In genomic region chr15:43800286-43801136, GRCh38 we compare ENCODE assay signal across 8 cellular contexts. TPM values are rescaled to one million over a fixed set of nuclear protein-coding genes. Genes with fewer than 3 reads are reported as not detected.
DNase-seq lines count a peak whose midpoint lies in the region; ATAC-seq and TF ChIP-seq lines count a peak whose summit lies in the region.

Gene HYPK (plus strand): TSS chr15:43800599. CDS start chr15:43800623, 24 bp downstream.

- peaks cover 52% of the 10 kb centered on the region for H3K4me1 Mint-ChIP-seq in activated CD4-positive, alpha-beta T cell treated with anti-CD3 and anti-CD28 coated beads, Interleukin-2, amount 10 ng/mL, durations not matched to agents 7 days and 5 days

- ATAC-seq in GM19035 (IDR thresholded peaks at IDR 0.05; ENCODE audit: unreplicated experiment) (peak; percentile 82), HG03354 (IDR thresholded peaks at IDR 0.05; ENCODE audit: poor library complexity, severe bottlenecking, unreplicated experiment) (peak; percentile 90), left lobe of liver (peak; percentile 93)

- POLR2A ChIA-PET in activated CD4-positive, alpha-beta T cell treated with anti-CD3 and anti-CD28 coated beads, Interleukin-2, amount 10 ng/mL, durations not matched to agents 7 days and 5 days (lab: Charles Lee) = interaction anchor here (1.0 to 1.9 kb wide), 3 partner anchors 24 to 28 kb away, joined by 3 to 5 read pairs (median 3); partner anchors contain the start of genes ELL3 and MFAP1

- H3K27me3 Mint-ChIP-seq in activated CD4-positive, alpha-beta T cell treated with anti-CD3 and anti-CD28 coated beads, Interleukin-2, amount 10 ng/mL, durations not matched to agents 7 days and 5 days = no peaks in the 10 kb centered on the region

- no peak for TF ChIP-seq CTCF in AG09319 (IDR thresholded peaks at IDR 0.05; ENCODE audit: low read depth, low read length)

- peak within 1 kb of the TSS; percentile 97 for H3K27ac Mint-ChIP-seq in activated CD4-positive, alpha-beta T cell treated with anti-CD3 and anti-CD28 coated beads, Interleukin-2, amount 10 ng/mL, durations not matched to agents 7 days and 5 days

- peak within 1 kb of the TSS; percentile 99 for H3K4me3 Mint-ChIP-seq in activated CD4-positive, alpha-beta T cell treated with anti-CD3 and anti-CD28 coated beads, Interleukin-2, amount 10 ng/mL, durations not matched to agents 7 days and 5 days

- DNase-seq in AG09319 (ENCODE audit: extremely low read depth, low read depth) = peak; percentile 72
- DNase-seq in NCI-H526 treated with DMSO at 0.1 percent for 48 hours (lab: John Stamatoyannopoulos, UW) = peak; percentile 75
- peak; percentile 94 for DNase-seq in activated CD4-positive, alpha-beta T cell treated with anti-CD3 and anti-CD28 coated beads, Interleukin-2, amount 10 ng/mL, durations not matched to agents 7 days and 5 days
- peak; percentile 83 for DNase-seq in dedifferentiated amniotic fluid mesenchymal stem cell (ENCODE audit: extremely low spot score)
- peak; percentile 95 for DNase-seq in left lobe of liver (ENCODE audit: low spot score)
- DNase-seq in stimulated activated CD4-positive, alpha-beta T cell treated with anti-CD3 and anti-CD28 coated beads, Interleukin-2, amount 100 ng/mL, for 4 hours (ENCODE audit: low read depth) = peak; percentile 89

- CTCF ChIA-PET in activated CD4-positive, alpha-beta T cell treated with anti-CD3 and anti-CD28 coated beads, Interleukin-2, amount 10 ng/mL, durations not matched to agents 7 days and 5 days (lab: Charles Lee) = interaction anchor here (0.9 to 1.1 kb wide), 5 partner anchors 9 to 30 kb away, joined by 3 to 6 read pairs (median 4); no protein-coding TSS in a partner anchor

- H3K36me3 Mint-ChIP-seq in activated CD4-positive, alpha-beta T cell treated with anti-CD3 and anti-CD28 coated beads, Interleukin-2, amount 10 ng/mL, durations not matched to agents 7 days and 5 days (ENCODE audit: low read depth) = peaks cover 67% of the 10 kb centered on the region

- H3K9me3 Mint-ChIP-seq in activated CD4-positive, alpha-beta T cell treated with anti-CD3 and anti-CD28 coated beads, Interleukin-2, amount 10 ng/mL, durations not matched to agents 7 days and 5 days = no peaks in the 10 kb centered on the region

RNA-seq across cellular contexts. Expression of gene HYPK, which starts in this region (rescaled TPM):
- 10 to 100 TPM; 15.0 to 18.1 TPM for total RNA-seq in activated CD4-positive, alpha-beta T cell treated with anti-CD3 and anti-CD28 coated beads, Interleukin-2, amount 10 ng/mL, durations not matched to agents 7 days and 5 days
- total RNA-seq in left lobe of liver = 8.6 TPM

Comparison
In these comparisons a context has a peak if more than half of its experiments do, and no peak if none do; other contexts are left out.
1. Peak in every context shown above with its lines: DNase-seq and ATAC-seq.